7 cellular contexts compared by ENCODE assay signal in genomic region chr17:62976643-62977231, GRCh38. TPM values are rescaled to one million over a fixed set of nuclear protein-coding genes. Genes with fewer than 3 reads are reported as not detected.
DNase-seq lines count a peak whose midpoint lies in the region; ATAC-seq, FAIRE-seq and TF ChIP-seq lines count a peak whose summit lies in the region.
"Not testable (repeated sequence)": the region's sequence is repeated elsewhere in the genome, so short reads cannot be mapped to it uniquely, and the experiment has no call there.

No MANE protein-coding gene starts in this region.

- H3K9ac ChIP-seq in HCT116 (ENCODE audit: low read length); endothelial cell of umbilical vein (replicated peaks; ENCODE audit: extremely low read depth, insufficient read depth, low read length); neural progenitor cell: not testable (repeated sequence)

- POLR2A ChIA-PET in HCT116 (lab: Charles Lee); endothelial cell of umbilical vein (lab: Charles Lee): not testable (repeated sequence)
- POLR2A ChIA-PET in MCF 10A (lab: Yijun Ruan, JAX), result interaction anchor here (1.4 kb wide), 1 partner anchor 100 kb away, joined by 5 read pairs; no protein-coding TSS in a partner anchor

- CTCF ChIA-PET in HCT116 (lab: Charles Lee); endothelial cell of umbilical vein (lab: Charles Lee): not testable (repeated sequence)
- CTCF ChIA-PET in MCF 10A (lab: Yijun Ruan, JAX), result interaction anchor here (0.6 kb wide), 1 partner anchor 633 kb away, joined by 4 read pairs; no protein-coding TSS in a partner anchor

- not testable (repeated sequence) for H3K4me3 ChIP-seq in HCT116 (replicated peaks in 1 of 2; ENCODE audit: low read depth in 1 of 2, low read length in 2 of 2); endothelial cell of umbilical vein (replicated peaks in 1 of 3; ENCODE audit: insufficient read depth in 1 of 3, low read depth in 1 of 3, low read length in 3 of 3); neural progenitor cell

- dilution Hi-C loops in endothelial cell of umbilical vein (cut with MboI; ENCODE audit: extremely low pct_ligation_motif_present, low sequenced_read_pairs), result not testable (repeated sequence)

- intact Hi-C loops in HCT116 (cut with micrococcal nuclease); MCF 10A (cut with micrococcal nuclease); endothelial cell of umbilical vein (cut with micrococcal nuclease): not testable (repeated sequence)

- not testable (repeated sequence) for H3K9me2 ChIP-seq in HCT116 (ENCODE audit: insufficient read depth)

- H3K4me3 Mint-ChIP-seq in MCF 10A (ENCODE audit: unreplicated experiment); neural progenitor cell: not testable (repeated sequence)

- not testable (repeated sequence) for H3K36me3 Mint-ChIP-seq in MCF 10A (ENCODE audit: insufficient read depth, unreplicated experiment); neural progenitor cell

- H3F3A ChIP-seq in neural progenitor cell (ENCODE audit: low read depth), result not testable (repeated sequence)

- DNase-seq in HCT116 (ENCODE audit: low read depth, low spot score); MCF 10A (ENCODE audit: unreplicated experiment); endothelial cell of umbilical vein (ENCODE audit: low read depth, low spot score); urothelium cell line (ENCODE audit: low spot score): not testable (repeated sequence)
- peak; percentile 11 for DNase-seq in SKM-1 treated with dmso at 0.1 percent for 144 hours (lab: John Stamatoyannopoulos, UW; ENCODE audit: unreplicated experiment)
- peak; percentile 95 for DNase-seq in islet precursor cell
- DNase-seq in neural progenitor cell (ENCODE audit: low spot score), result peak; percentile 58

- not testable (repeated sequence) for TF ChIP-seq POLR2A in HCT116 (IDR thresholded peaks at IDR 0.05; ENCODE audit: borderline replicate concordance, extremely low read depth, insufficient read depth, insufficient read length); endothelial cell of umbilical vein (IDR thresholded peaks at IDR 0.05; ENCODE audit: low read depth, low read length)

- BruUV-seq in HCT116 (replicated peaks; lab: Mats Ljungman, UMichigan); MCF 10A (replicated peaks; lab: Mats Ljungman, UMichigan); endothelial cell of umbilical vein (replicated peaks; lab: Mats Ljungman, UMichigan): not testable (repeated sequence)

- not testable (repeated sequence) for H2AFZ ChIP-seq in HCT116 (ENCODE audit: low read depth, low read length, poor library complexity, severe bottlenecking); endothelial cell of umbilical vein (ENCODE audit: low read depth, low read length); neural progenitor cell (replicated peaks)

- H3K27me3 ChIP-seq in HCT116 (ENCODE audit: insufficient read depth, low read length); endothelial cell of umbilical vein (ENCODE audit: control insufficient read depth in 2 of 2, insufficient read depth in 2 of 2, low read length in 2 of 2); neural progenitor cell: not testable (repeated sequence)

- H3K9me3 ChIP-seq in HCT116 (ENCODE audit: control insufficient read depth in 1 of 2, insufficient read depth in 1 of 2, low read depth in 1 of 2, low read length in 2 of 2); endothelial cell of umbilical vein (replicated peaks; ENCODE audit: control insufficient read depth, insufficient read depth, low read length); neural progenitor cell (ENCODE audit: low read depth): not testable (repeated sequence)

- peaks cover 65% of the 10 kb centered on the region for H3K79me2 ChIP-seq in HCT116 (ENCODE audit: insufficient read depth, low read length)
- H3K79me2 ChIP-seq in endothelial cell of umbilical vein (ENCODE audit: control insufficient read depth, insufficient read depth, low read length); neural progenitor cell (ENCODE audit: low read depth): not testable (repeated sequence)

- H3K4me2 ChIP-seq in HCT116 (ENCODE audit: low read length); endothelial cell of umbilical vein (ENCODE audit: insufficient read depth, low read length): not testable (repeated sequence)
- H3K4me2 ChIP-seq in neural progenitor cell, result peak overlapping the region; percentile 29

- FAIRE-seq in endothelial cell of umbilical vein (lab: Jason Lieb, UNC), result peak; percentile 63
- FAIRE-seq in urothelium cell line (lab: Jason Lieb, UNC), result peak; percentile 13

- not testable (repeated sequence) for H3K4me1 Mint-ChIP-seq in MCF 10A (ENCODE audit: insufficient read depth, unreplicated experiment); neural progenitor cell

- not testable (repeated sequence) for ATAC-seq in HCT116

- H3K36me3 ChIP-seq in HCT116 (ENCODE audit: control insufficient read depth in 1 of 2, insufficient read depth in 2 of 2, low read length in 2 of 2); endothelial cell of umbilical vein (ENCODE audit: control insufficient read depth in 2 of 2, extremely low read depth in 1 of 2, insufficient read depth in 2 of 2, low read length in 2 of 2); neural progenitor cell: not testable (repeated sequence)

- peak overlapping the region; percentile 22 for H3K27ac Mint-ChIP-seq in MCF 10A (ENCODE audit: low read depth, unreplicated experiment)
- not testable (repeated sequence) for H3K27ac Mint-ChIP-seq in neural progenitor cell

- H3K27ac ChIP-seq in HCT116 (ENCODE audit: low read depth, low read length); endothelial cell of umbilical vein (ENCODE audit: insufficient read depth, low read depth, low read length); neural progenitor cell: not testable (repeated sequence)

- TF ChIP-seq RAD21 in HCT116 (IDR thresholded peaks at IDR 0.05; ENCODE audit: low read depth), result not testable (repeated sequence)

- TF ChIP-seq CTCF in HCT116 (IDR thresholded peaks at IDR 0.05 in 2 of 3, conservative IDR thresholded peaks at IDR 0.05 in 1 of 3; ENCODE audit: borderline replicate concordance in 1 of 3, insufficient read depth in 1 of 3, low read depth in 2 of 3, low read length in 2 of 3); MCF 10A (IDR thresholded peaks at IDR 0.05; ENCODE audit: unreplicated experiment); endothelial cell of umbilical vein (IDR thresholded peaks at IDR 0.05; ENCODE audit: extremely low read depth in 1 of 2, insufficient read depth in 1 of 2, low read depth in 1 of 2, low read length in 2 of 2); neural progenitor cell (IDR thresholded peaks at IDR 0.05): not testable (repeated sequence)

- not testable (repeated sequence) for H3K9me3 Mint-ChIP-seq in MCF 10A (ENCODE audit: unreplicated experiment)
- H3K9me3 Mint-ChIP-seq in neural progenitor cell, result peaks cover 14% of the 10 kb centered on the region

- RAD21 ChIA-PET in HCT116 (lab: Charles Lee; ENCODE audit: low non-redundant PET in 1 of 2, low total read pairs in 2 of 2, uncharacterized antibody in 2 of 2, unreplicated experiment in 2 of 2), result not testable (repeated sequence)

- H3K27me3 Mint-ChIP-seq in MCF 10A (ENCODE audit: insufficient read depth, unreplicated experiment); neural progenitor cell (ENCODE audit: insufficient read depth, low read depth): not testable (repeated sequence)

- not testable (repeated sequence) for H4K20me1 ChIP-seq in HCT116 (ENCODE audit: insufficient read depth); endothelial cell of umbilical vein (replicated peaks; ENCODE audit: control insufficient read depth, extremely low read depth, insufficient read depth, low read length); neural progenitor cell (ENCODE audit: low read depth)

- H3K9me1 ChIP-seq in endothelial cell of umbilical vein (replicated peaks; ENCODE audit: control insufficient read depth, extremely low read depth, insufficient read depth, low read length), result not testable (repeated sequence)

- H3K4me1 ChIP-seq in HCT116 (ENCODE audit: control insufficient read depth in 1 of 2, insufficient read depth in 2 of 2, low read length in 2 of 2); endothelial cell of umbilical vein (ENCODE audit: control insufficient read depth, extremely low read depth, insufficient read depth, low read length): not testable (repeated sequence)
- peaks cover 16% of the 10 kb centered on the region for H3K4me1 ChIP-seq in neural progenitor cell

TF ChIP-seq in HCT116, 20 proteins besides CTCF, POLR2A, EP300 and RAD21:
- TF ChIP-seq CBX3 (IDR thresholded peaks at IDR 0.05; ENCODE audit: low read depth), result 0 out of 2 replicates have a peak, but pooled peaks have one; percentile 40

RNA-seq across cellular contexts. Expression of gene TANC2, which starts 10.7 kb away (rescaled TPM):
- total RNA-seq in HCT116 (2021; ENCODE audit: unreplicated experiment), result 53.2 TPM
- polyA plus RNA-seq in HCT116 (2012), result 24.1 and 27.4 TPM in 2 replicates
- total RNA-seq in MCF 10A (2022), result 115 and 141 TPM in 2 replicates
- total RNA-seq in endothelial cell of umbilical vein, result 23.0 and 30.8 TPM in 2 replicates
- polyA plus RNA-seq in endothelial cell of umbilical vein, result 7.4 and 7.9 TPM in 2 replicates
- polyA plus RNA-seq in endothelial cell of umbilical vein (2011; cell fraction: cytosol; rRNA removed), result 3.4 and 4.7 TPM in 2 replicates
- 23.3 and 25.7 TPM in 2 replicates for polyA plus RNA-seq in endothelial cell of umbilical vein (2011; cell fraction: nucleus; rRNA removed)
- 8.7 and 9.0 TPM in 2 replicates for polyA plus RNA-seq in endothelial cell of umbilical vein (2012)
- 99.8 and 144 TPM in 2 replicates for polyA minus RNA-seq in endothelial cell of umbilical vein
- 80.1 TPM for polyA minus RNA-seq in endothelial cell of umbilical vein (2011; cell fraction: cytosol; rRNA and poly(A)+ RNA removed)
- polyA minus RNA-seq in endothelial cell of umbilical vein (2011; cell fraction: nucleus; rRNA and poly(A)+ RNA removed), result 134 and 208 TPM in 2 replicates
- total RNA-seq in neural progenitor cell (ENCODE audit: low replicate concordance), result 6.0 and 8.3 TPM in 2 replicates
